Comparison of ENCODE assay signal across 1 cellular context in genomic region chr15:63010920-63011693, GRCh38.
A peak's percentile ranks its signal among the peaks of the same experiment; 100 is the strongest.
TF ChIP-seq lines count a peak whose summit lies in the region.

No MANE protein-coding gene starts in this region.

TF ChIP-seq in HepG2, 621 proteins besides CTCF, POLR2A, EP300 and RAD21 (continued from another document and continues in another):
- TF ChIP-seq AFF4 (CRISPR knock-in tag; IDR thresholded peaks at IDR 0.05) (no peak), ZBTB33 (CRISPR knock-in tag; IDR thresholded peaks at IDR 0.05) (peak; percentile 15; the same call in 1 of the 2 replicates), ZBTB44 (CRISPR knock-in tag; IDR thresholded peaks at IDR 0.05) (no peak), ZNF781 (CRISPR knock-in tag; IDR thresholded peaks at IDR 0.05; ENCODE audit: borderline replicate concordance, not compliant biosample characterization) (no peak), SNRNP70 (IDR thresholded peaks at IDR 0.05; ENCODE audit: low read depth, low read length) (no peak), SRY (CRISPR knock-in tag; IDR thresholded peaks at IDR 0.05) (no peak), SMC3 (IDR thresholded peaks at IDR 0.05; ENCODE audit: low read length) (peak; percentile 45; the same call in 1 of the 2 replicates), ZNF207 (IDR thresholded peaks at IDR 0.05; ENCODE audit: borderline replicate concordance) (no peak), NR0B2 (CRISPR knock-in tag; IDR thresholded peaks at IDR 0.05) (no peak), GABPB1 (CRISPR knock-in tag; IDR thresholded peaks at IDR 0.05) (peak; percentile 23; the same call in 1 of the 2 replicates), MZF1 (CRISPR knock-in tag; IDR thresholded peaks at IDR 0.05; ENCODE audit: borderline replicate concordance) (no peak), SATB2 (CRISPR knock-in tag; IDR thresholded peaks at IDR 0.05) (no peak), ZNF749 (CRISPR knock-in tag; IDR thresholded peaks at IDR 0.05; ENCODE audit: borderline replicate concordance) (no peak), BRCA1 (CRISPR knock-in tag; IDR thresholded peaks at IDR 0.05) (0 out of 2 replicates have a peak, but pooled peaks have one; percentile 31), HOXA3 (CRISPR knock-in tag; IDR thresholded peaks at IDR 0.05) (peak; percentile 85), ONECUT2 (CRISPR knock-in tag; IDR thresholded peaks at IDR 0.05) (peak; percentile 98), ZNF18 (CRISPR knock-in tag; IDR thresholded peaks at IDR 0.05; ENCODE audit: insufficient replicate concordance) (no peak), ELF3 (CRISPR knock-in tag; IDR thresholded peaks at IDR 0.05) (peak; percentile 71), ZXDC (CRISPR knock-in tag; IDR thresholded peaks at IDR 0.05) (no peak), NCOR1 (IDR thresholded peaks at IDR 0.05; ENCODE audit: borderline replicate concordance, low read length) (peak; percentile 93), ARHGAP35 (CRISPR knock-in tag; IDR thresholded peaks at IDR 0.05; ENCODE audit: borderline replicate concordance) (no peak), TAF1 (CRISPR knock-in tag; IDR thresholded peaks at IDR 0.05) (no peak), CCAR2 (optimal IDR thresholded peaks at IDR 0.05; ENCODE audit: low read depth, low read length) (no peak), NFATC3 (CRISPR knock-in tag; IDR thresholded peaks at IDR 0.05) (no peak), HNF1A (IDR thresholded peaks at IDR 0.05; ENCODE audit: low read depth) (peak; percentile 47; the same call in 1 of the 2 replicates), HNF1A (CRISPR knock-in tag; IDR thresholded peaks at IDR 0.05; ENCODE audit: borderline replicate concordance) (no peak), ZNF280D (CRISPR knock-in tag; IDR thresholded peaks at IDR 0.05) (peak; percentile 69; the same call in 1 of the 2 replicates), PAX8 (CRISPR knock-in tag; IDR thresholded peaks at IDR 0.05; ENCODE audit: borderline replicate concordance) (no peak), ZNF34 (CRISPR knock-in tag; IDR thresholded peaks at IDR 0.05; ENCODE audit: borderline replicate concordance) (no peak), ZNF20 (CRISPR knock-in tag; IDR thresholded peaks at IDR 0.05) (no peak), FOXP1 (IDR thresholded peaks at IDR 0.05) (no peak), FOXP1 (CRISPR knock-in tag; IDR thresholded peaks at IDR 0.05) (peak; percentile 59; the same call in 1 of the 2 replicates), PATZ1 (CRISPR knock-in tag; IDR thresholded peaks at IDR 0.05) (no peak), RFXAP (CRISPR knock-in tag; IDR thresholded peaks at IDR 0.05; ENCODE audit: borderline replicate concordance) (peak; percentile 78; the same call in 1 of the 2 replicates), RBM39 (IDR thresholded peaks at IDR 0.05; ENCODE audit: low read depth, low read length, poor library complexity, severe bottlenecking) (no peak)
